Comparison of ENCODE assay signal across 8 cellular contexts in genomic region chr5:141691867-141692532, GRCh38. TPM values are rescaled to one million over a fixed set of nuclear protein-coding genes. Genes with fewer than 3 reads are reported as not detected.
A peak's percentile ranks its signal among the peaks of the same experiment; 100 is the strongest.
DNase-seq lines count a peak whose midpoint lies in the region; ATAC-seq and TF ChIP-seq lines count a peak whose summit lies in the region.

No MANE protein-coding gene starts in this region.

- H3K27me3 Mint-ChIP-seq in activated naive CD8-positive, alpha-beta T cell treated with anti-CD3 and anti-CD28 coated beads, Interleukin-2, amount 10 ng/mL, durations not matched to agents 7 days and 5 days: peaks cover 17% of the 10 kb centered on the region

- peaks cover 0 to 6% of the 10 kb centered on the region in 2 experiments for H3K4me1 ChIP-seq in trophoblast cell (ENCODE audit: control insufficient read depth in 1 of 2, insufficient read depth in 2 of 2, low read length in 2 of 2)
- peaks cover 0 to 29% (median 7%) of the 10 kb centered on the region in 4 donors for H3K4me1 ChIP-seq in tibial nerve

- no peak overlapping the region for H4K8ac ChIP-seq in trophoblast cell (ENCODE audit: low read depth, low read length)

- H3K9me3 Mint-ChIP-seq in activated naive CD8-positive, alpha-beta T cell treated with anti-CD3 and anti-CD28 coated beads, Interleukin-2, amount 10 ng/mL, durations not matched to agents 7 days and 5 days: no peaks in the 10 kb centered on the region

- DNase-seq in GDM1 (lab: John Stamatoyannopoulos, UW) (peak; percentile 74), H4 (ENCODE audit: low spot score) (peak; percentile 62), M059J (ENCODE audit: low read depth) (peak; percentile 68), Right ventricle myocardium superior (peak; percentile 92), trophoblast cell (peak; percentile 76 to 92), tibial nerve (ENCODE audit: low spot score in 2 of 2) (peak; percentile 73 to 83)
- peak; percentile 91 for DNase-seq in activated naive CD8-positive, alpha-beta T cell treated with anti-CD3 and anti-CD28 coated beads, Interleukin-2, amount 10 ng/mL, durations not matched to agents 7 days and 5 days

- intact Hi-C loops in Right ventricle myocardium superior (cut with DNase I): loop anchor here (5.0 kb wide), 1 partner anchor 270 kb away; no protein-coding TSS in a partner anchor

- H3K4me1 Mint-ChIP-seq in activated naive CD8-positive, alpha-beta T cell treated with anti-CD3 and anti-CD28 coated beads, Interleukin-2, amount 10 ng/mL, durations not matched to agents 7 days and 5 days: peaks cover 27% of the 10 kb centered on the region

- H3K23ac ChIP-seq in trophoblast cell (ENCODE audit: low read length): no peak overlapping the region

- H3K36me3 ChIP-seq in SU-DHL-6 (ENCODE audit: low read length) (no peaks in the 10 kb centered on the region), trophoblast cell (ENCODE audit: control insufficient read depth in 1 of 2, insufficient read depth in 2 of 2, low read length in 2 of 2) (no peaks in the 10 kb centered on the region), tibial nerve (no peaks in the 10 kb centered on the region)

- no peaks in the 10 kb centered on the region for H4K20me1 ChIP-seq in SU-DHL-6 (ENCODE audit: low read depth, low read length)

- no peak for TF ChIP-seq POLR2A in tibial nerve (IDR thresholded peaks at IDR 0.05)

- H2BK120ac ChIP-seq in trophoblast cell (ENCODE audit: insufficient read depth, low read length, poor library complexity): no peak overlapping the region

- no peaks in the 10 kb centered on the region for H3K36me3 Mint-ChIP-seq in activated naive CD8-positive, alpha-beta T cell treated with anti-CD3 and anti-CD28 coated beads, Interleukin-2, amount 10 ng/mL, durations not matched to agents 7 days and 5 days

- H3K18ac ChIP-seq in trophoblast cell (ENCODE audit: low read length): no peak overlapping the region

- no peaks in the 10 kb centered on the region for H3F3A ChIP-seq in SU-DHL-6 (ENCODE audit: insufficient read depth)

- H3K27ac Mint-ChIP-seq in activated naive CD8-positive, alpha-beta T cell treated with anti-CD3 and anti-CD28 coated beads, Interleukin-2, amount 10 ng/mL, durations not matched to agents 7 days and 5 days: peak overlapping the region; percentile 77

- H2BK12ac ChIP-seq in trophoblast cell (ENCODE audit: low read length): no peak overlapping the region

- H3K4me2 ChIP-seq in SU-DHL-6 (ENCODE audit: low read depth, low read length, poor library complexity, severe bottlenecking) (peak overlapping the region; percentile 33), trophoblast cell (ENCODE audit: low read length) (peak overlapping the region; percentile 81)

- no peak for TF ChIP-seq EP300 in tibial nerve (IDR thresholded peaks at IDR 0.05)

- H3K4me3 ChIP-seq in SU-DHL-6 (ENCODE audit: insufficient read depth, low read length, poor library complexity, severe bottlenecking): no peak overlapping the region
- peak overlapping the region; percentile 17 for H3K4me3 ChIP-seq in trophoblast cell (ENCODE audit: low read depth, low read length)
- H3K4me3 ChIP-seq in tibial nerve: peak overlapping the region in 2 of 4 donors; percentile 26 to 35

- peak; percentile 87 for ATAC-seq in activated naive CD8-positive, alpha-beta T cell treated with anti-CD3 and anti-CD28 coated beads, Interleukin-2, amount 10 ng/mL, durations not matched to agents 7 days and 5 days (ENCODE audit: low read depth)
- ATAC-seq in Right ventricle myocardium superior (ENCODE audit: poor library complexity): peak; percentile 90

- POLR2A ChIA-PET in activated naive CD8-positive, alpha-beta T cell treated with anti-CD3 and anti-CD28 coated beads, Interleukin-2, amount 10 ng/mL, durations not matched to agents 7 days and 5 days (lab: Charles Lee): interaction anchor here (1.0 to 2.5 kb wide), 7 partner anchors 9 to 268 kb away, joined by 3 to 11 read pairs (median 6); partner anchors contain the start of genes FCHSD1, HDAC3, PCDH12 and RELL2

- H2AK5ac ChIP-seq in trophoblast cell (ENCODE audit: low read length): no peak overlapping the region

- H3K79me1 ChIP-seq in trophoblast cell (ENCODE audit: low read length): no peaks in the 10 kb centered on the region

- H3K27ac ChIP-seq in SU-DHL-6 (ENCODE audit: low read depth, low read length): no peak overlapping the region
- no peak overlapping the region for H3K27ac ChIP-seq in trophoblast cell (ENCODE audit: low read depth, low read length)
- H3K27ac ChIP-seq in tibial nerve: peak overlapping the region in 1 of 4 donors; percentile 74

- peak overlapping the region; percentile 86 for H3K4me3 Mint-ChIP-seq in activated naive CD8-positive, alpha-beta T cell treated with anti-CD3 and anti-CD28 coated beads, Interleukin-2, amount 10 ng/mL, durations not matched to agents 7 days and 5 days

- TF ChIP-seq CTCF in SU-DHL-6 (IDR thresholded peaks at IDR 0.05; ENCODE audit: insufficient read depth, low read length, poor library complexity, severe bottlenecking) (peak; percentile 76), tibial nerve (IDR thresholded peaks at IDR 0.05) (peak; percentile 96 to 99 (median 99))

- H3K9me3 ChIP-seq in SU-DHL-6 (ENCODE audit: insufficient read depth, low read length): no peaks in the 10 kb centered on the region
- peaks cover 3% of the 10 kb centered on the region for H3K9me3 ChIP-seq in trophoblast cell (ENCODE audit: insufficient read depth, low read depth, low read length)
- H3K9me3 ChIP-seq in tibial nerve: no peaks in the 10 kb centered on the region

- H2AFZ ChIP-seq in SU-DHL-6 (ENCODE audit: low read depth, low read length, severe bottlenecking): no peak overlapping the region
- H2AFZ ChIP-seq in trophoblast cell (ENCODE audit: insufficient read depth, low read length, poor library complexity): no peak overlapping the region

- no peak overlapping the region for H4K12ac ChIP-seq in trophoblast cell (ENCODE audit: low read depth, low read length)

- H2BK5ac ChIP-seq in trophoblast cell (ENCODE audit: low read depth, low read length, poor library complexity): no peak overlapping the region

- H3K27me3 ChIP-seq in SU-DHL-6 (ENCODE audit: low read length) (no peaks in the 10 kb centered on the region), trophoblast cell (ENCODE audit: insufficient read depth, low read length) (no peaks in the 10 kb centered on the region), tibial nerve (peaks cover 0 to 12% of the 10 kb centered on the region in 2 donors)

- H3K9ac ChIP-seq in SU-DHL-6 (ENCODE audit: low read length) (no peak overlapping the region), trophoblast cell (ENCODE audit: low read length) (no peak overlapping the region)

- no peak overlapping the region for H3K4ac ChIP-seq in trophoblast cell (ENCODE audit: low read depth, low read length)

- no CpG with 5 or more reads among the region's 30 CpGs for WGBS in trophoblast cell (ENCODE audit: extremely low coverage, insufficient coverage, insufficient read length)
- WGBS in tibial nerve, 2 donors: 4 to 5% methylated on average over 22 to 30 of the region's 30 CpGs

- H3K79me2 ChIP-seq in SU-DHL-6 (ENCODE audit: insufficient read depth, low read length): no peaks in the 10 kb centered on the region
- H3K79me2 ChIP-seq in trophoblast cell (ENCODE audit: control insufficient read depth, insufficient read depth, low read length, poor library complexity): no peaks in the 10 kb centered on the region

- no peak overlapping the region for H3K14ac ChIP-seq in trophoblast cell (ENCODE audit: low read length)

- H4K91ac ChIP-seq in trophoblast cell (ENCODE audit: low read depth, low read length): no peak overlapping the region

- H3K9me2 ChIP-seq in SU-DHL-6 (replicated peaks; ENCODE audit: insufficient read depth, low read length): no peaks in the 10 kb centered on the region

RNA-seq across cellular contexts. Expression of gene ARAP3, which starts 10.0 kb away (rescaled TPM):
- total RNA-seq in H4 (2014; rRNA removed; shearing (Covaris generic)): 4.4 and 4.8 TPM in 2 replicates
- 2.5 and 5.5 TPM in 2 replicates for total RNA-seq in M059J (2014; rRNA removed; shearing (Covaris generic))
- 10 to 100 TPM; 17.0 to 17.9 TPM for total RNA-seq in activated naive CD8-positive, alpha-beta T cell treated with anti-CD3 and anti-CD28 coated beads, Interleukin-2, amount 10 ng/mL, durations not matched to agents 7 days and 5 days
- total RNA-seq in Right ventricle myocardium superior: 12.5 TPM
- polyA plus RNA-seq in trophoblast cell (2013): 9.8 and 10.5 TPM in 2 replicates
- total RNA-seq in tibial nerve: 10 to 100 TPM in 2 of 4 donors, 1 to 10 TPM in 2; 4.4 to 11.8 (median 9.4) TPM

RNA-seq across cellular contexts. Expression of gene FCHSD1, which starts 40.8 kb away (rescaled TPM):
- 5.9 and 11.0 TPM in 2 replicates for total RNA-seq in H4 (2014; rRNA removed; shearing (Covaris generic))
- total RNA-seq in M059J (2014; rRNA removed; shearing (Covaris generic)): 11.0 and 18.5 TPM in 2 replicates
- 10 to 100 TPM; 98.3 to 99.1 TPM for total RNA-seq in activated naive CD8-positive, alpha-beta T cell treated with anti-CD3 and anti-CD28 coated beads, Interleukin-2, amount 10 ng/mL, durations not matched to agents 7 days and 5 days
- total RNA-seq in Right ventricle myocardium superior (2.6 TPM), tibial nerve (10 to 100 TPM; 10.7 to 53.4 (median 34.5) TPM)
- polyA plus RNA-seq in trophoblast cell (2013): 18.2 and 18.6 TPM in 2 replicates

RNA-seq across cellular contexts. Expression of gene RELL2, which starts 55.2 kb away (rescaled TPM):
- 4.5 and 8.4 TPM in 2 replicates for total RNA-seq in H4 (2014; rRNA removed; shearing (Covaris generic))
- total RNA-seq in M059J (2014; rRNA removed; shearing (Covaris generic)): 8.3 and 9.0 TPM in 2 replicates
- 10 to 100 TPM; 31.4 to 31.6 TPM for total RNA-seq in activated naive CD8-positive, alpha-beta T cell treated with anti-CD3 and anti-CD28 coated beads, Interleukin-2, amount 10 ng/mL, durations not matched to agents 7 days and 5 days
- total RNA-seq in Right ventricle myocardium superior (0.86 TPM), tibial nerve (1 to 10 TPM; 2.0 to 8.7 (median 4.1) TPM)
- polyA plus RNA-seq in trophoblast cell (2013): 2.5 and 3.0 TPM in 2 replicates

RNA-seq across cellular contexts. Expression of gene HDAC3, which starts 55.4 kb away (rescaled TPM):
- total RNA-seq in H4 (2014; rRNA removed; shearing (Covaris generic)): 76.5 and 82.1 TPM in 2 replicates
- 78.2 and 88.4 TPM in 2 replicates for total RNA-seq in M059J (2014; rRNA removed; shearing (Covaris generic))
- total RNA-seq in activated naive CD8-positive, alpha-beta T cell treated with anti-CD3 and anti-CD28 coated beads, Interleukin-2, amount 10 ng/mL, durations not matched to agents 7 days and 5 days: 10 to 100 TPM; 85.8 to 89.6 TPM
- total RNA-seq in Right ventricle myocardium superior (29.1 TPM), tibial nerve (10 to 100 TPM; 33.0 to 38.3 (median 36.5) TPM)
- polyA plus RNA-seq in trophoblast cell (2013): 53.3 and 54.0 TPM in 2 replicates
